In the genomic region with DNA sequence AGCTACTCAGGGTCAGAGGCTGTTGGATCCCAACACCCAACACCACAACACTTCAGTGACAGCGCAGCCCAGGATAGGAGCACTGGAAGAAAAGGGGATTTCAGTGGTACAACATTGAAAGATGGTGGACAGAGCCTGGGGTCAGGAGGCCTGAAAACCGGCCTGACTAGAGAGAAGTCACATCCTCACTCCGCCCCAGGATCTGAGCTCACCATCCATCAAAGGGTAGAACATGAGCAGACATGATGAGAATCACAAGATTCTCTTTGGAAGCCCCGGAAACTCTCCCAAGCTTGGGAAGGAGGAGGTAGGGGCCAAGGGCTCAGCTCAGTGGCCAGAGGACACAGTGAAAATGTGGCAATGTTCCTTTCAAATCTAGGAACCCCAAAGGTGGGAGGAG, we compare ENCODE assay signal across 22 cellular contexts.
"Had no signal": no experiment of that assay in that cellular context is flagged by ENCODE, and none has a peak within 500 bp of the region (broad histone marks: within the 10 kb centered on the region; RNA-seq: fewer than 3 reads in every experiment).

No MANE protein-coding gene starts in this region.

- H3K36me3 Mint-ChIP-seq: activated naive CD4-positive, alpha-beta T cell treated with anti-CD3 and anti-CD28 coated beads, Interleukin-2, amount 50 U/mL, for 72 hours; naive B cell had no signal

- H3K4me3 ChIP-seq: breast epithelium, left lung, lung, smooth muscle cell, tibial nerve had no signal

- ATAC-seq: activated CD8-positive, alpha-beta T cell treated with anti-CD3 and anti-CD28 coated beads for 36 hours; activated naive CD4-positive, alpha-beta T cell treated with anti-CD3 and anti-CD28 coated beads, Interleukin-2, amount 50 U/mL, for 72 hours; left lung had no signal

- H3K27me3 Mint-ChIP-seq: activated CD8-positive, alpha-beta T cell treated with anti-CD3 and anti-CD28 coated beads for 36 hours had no signal

- H3K27ac ChIP-seq: breast epithelium, left lung, neutrophil had no signal

- H3K4me1 ChIP-seq: breast epithelium, left lung had no signal

- DNase-seq: activated B cell treated with CpG ODN at 0.5 μM for 24 hours; activated CD4-positive, alpha-beta T cell treated with anti-CD3 and anti-CD28 coated beads, Interleukin-2, amount 50 U/mL, for 1 hour; activated CD8-positive, alpha-beta T cell treated with anti-CD3 and anti-CD28 coated beads for 36 hours; activated naive CD4-positive, alpha-beta T cell; activated T-cell treated with anti-CD3 and anti-CD28 coated beads, Interleukin-2, amount 50 U/mL, for 48 hours; dermis blood vessel endothelial cell; effector CD4-positive, alpha-beta T cell; foreskin fibroblast; naive B cell; nephron progenitor cell; stimulated activated CD4-positive, alpha-beta T cell treated with anti-CD3 and anti-CD28 coated beads, Interleukin-15, amount 100 ng/mL, for 24 hours; stimulated activated naive CD4-positive, alpha-beta T cell treated with Interleukin-2 at 50 U/mL for 16 hours; T-helper 1 cell had no signal

- H3K9me3 Mint-ChIP-seq: activated CD8-positive, alpha-beta T cell treated with anti-CD3 and anti-CD28 coated beads for 36 hours; activated naive CD4-positive, alpha-beta T cell treated with anti-CD3 and anti-CD28 coated beads, Interleukin-2, amount 50 U/mL, for 72 hours had no signal

- H3K4me1 Mint-ChIP-seq: activated B cell treated with CpG ODN at 0.5 μM for 24 hours had no signal

- H3K9me3 ChIP-seq: breast epithelium, neutrophil had no signal

- H3K36me3 ChIP-seq: breast epithelium, left lung, neutrophil, tibial nerve had no signal

- H3K4me3 Mint-ChIP-seq: activated B cell treated with CpG ODN at 0.5 μM for 24 hours; activated CD8-positive, alpha-beta T cell treated with anti-CD3 and anti-CD28 coated beads for 36 hours; naive B cell; nephron progenitor cell; T-helper 2 cell treated with Interferon-gamma antibody and Interleukin-4, amounts not matched to agents 5 μg/mL and 100 μg/mL, for 36 hours had no signal

- H3K27ac Mint-ChIP-seq: activated B cell treated with CpG ODN at 0.5 μM for 24 hours; activated CD8-positive, alpha-beta T cell treated with anti-CD3 and anti-CD28 coated beads for 36 hours; activated naive CD4-positive, alpha-beta T cell treated with anti-CD3 and anti-CD28 coated beads, Interleukin-2, amount 50 U/mL, for 72 hours; naive B cell; progenitor cell of endocrine pancreas; T-helper 2 cell treated with Interferon-gamma antibody and Interleukin-4, amounts not matched to agents 5 μg/mL and 100 μg/mL, for 36 hours had no signal
